1 cellular context compared by ENCODE assay signal in the genomic region with DNA sequence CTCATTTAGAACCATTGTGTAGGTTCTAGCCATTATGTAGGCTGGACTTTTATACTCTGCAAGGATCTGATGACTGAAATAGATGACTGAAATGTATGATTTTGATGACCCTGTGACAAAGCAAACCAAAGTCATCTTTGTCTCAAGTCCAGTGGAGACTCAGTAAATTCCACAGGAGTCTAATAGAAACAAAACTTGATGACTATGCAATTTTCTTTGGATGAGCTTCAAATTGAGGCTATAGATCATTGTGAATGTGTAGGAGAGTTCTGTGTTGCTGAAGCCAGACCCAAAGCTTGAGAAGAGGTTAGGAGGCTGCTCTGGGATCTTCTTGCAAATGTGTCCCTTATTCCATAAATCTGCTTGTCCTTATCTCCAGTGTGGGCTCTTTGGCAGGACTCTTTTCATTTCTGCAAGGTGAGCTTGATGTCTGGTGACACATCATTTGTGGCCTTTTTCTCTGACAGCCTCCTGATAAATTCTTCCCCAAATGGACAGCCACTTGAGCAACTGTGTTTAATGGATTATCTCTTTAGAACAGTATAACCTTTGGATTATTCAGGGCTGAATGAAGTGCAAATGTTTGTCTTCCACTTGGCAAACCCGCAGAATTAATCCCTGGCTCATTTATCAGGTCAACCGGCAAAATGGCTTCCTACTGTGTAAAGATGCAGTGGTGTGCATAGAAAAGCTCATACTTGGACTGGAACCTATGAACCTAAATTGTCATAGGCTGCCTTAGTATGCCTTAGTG.
TF ChIP-seq lines count a peak whose summit lies in the region.

No MANE protein-coding gene starts in this region.

TF ChIP-seq in liver, 16 proteins besides CTCF, POLR2A, EP300 and RAD21 (continued from another document):
- TF ChIP-seq, protein P1, sequence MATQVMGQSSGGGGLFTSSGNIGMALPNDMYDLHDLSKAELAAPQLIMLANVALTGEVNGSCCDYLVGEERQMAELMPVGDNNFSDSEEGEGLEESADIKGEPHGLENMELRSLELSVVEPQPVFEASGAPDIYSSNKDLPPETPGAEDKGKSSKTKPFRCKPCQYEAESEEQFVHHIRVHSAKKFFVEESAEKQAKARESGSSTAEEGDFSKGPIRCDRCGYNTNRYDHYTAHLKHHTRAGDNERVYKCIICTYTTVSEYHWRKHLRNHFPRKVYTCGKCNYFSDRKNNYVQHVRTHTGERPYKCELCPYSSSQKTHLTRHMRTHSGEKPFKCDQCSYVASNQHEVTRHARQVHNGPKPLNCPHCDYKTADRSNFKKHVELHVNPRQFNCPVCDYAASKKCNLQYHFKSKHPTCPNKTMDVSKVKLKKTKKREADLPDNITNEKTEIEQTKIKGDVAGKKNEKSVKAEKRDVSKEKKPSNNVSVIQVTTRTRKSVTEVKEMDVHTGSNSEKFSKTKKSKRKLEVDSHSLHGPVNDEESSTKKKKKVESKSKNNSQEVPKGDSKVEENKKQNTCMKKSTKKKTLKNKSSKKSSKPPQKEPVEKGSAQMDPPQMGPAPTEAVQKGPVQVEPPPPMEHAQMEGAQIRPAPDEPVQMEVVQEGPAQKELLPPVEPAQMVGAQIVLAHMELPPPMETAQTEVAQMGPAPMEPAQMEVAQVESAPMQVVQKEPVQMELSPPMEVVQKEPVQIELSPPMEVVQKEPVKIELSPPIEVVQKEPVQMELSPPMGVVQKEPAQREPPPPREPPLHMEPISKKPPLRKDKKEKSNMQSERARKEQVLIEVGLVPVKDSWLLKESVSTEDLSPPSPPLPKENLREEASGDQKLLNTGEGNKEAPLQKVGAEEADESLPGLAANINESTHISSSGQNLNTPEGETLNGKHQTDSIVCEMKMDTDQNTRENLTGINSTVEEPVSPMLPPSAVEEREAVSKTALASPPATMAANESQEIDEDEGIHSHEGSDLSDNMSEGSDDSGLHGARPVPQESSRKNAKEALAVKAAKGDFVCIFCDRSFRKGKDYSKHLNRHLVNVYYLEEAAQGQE (IDR thresholded peaks at IDR 0.05) = no peak
TF ChIP-seq in liver: peak in this region for 5.
